ENCODE assay signal across 15 cellular contexts in genomic region chr1:29762635-29763034, GRCh38.
DNase-seq lines count a peak whose midpoint lies in the region; ATAC-seq, FAIRE-seq and TF ChIP-seq lines count a peak whose summit lies in the region.
"Had no signal": no experiment of that assay in that cellular context is flagged by ENCODE, and none has a peak within 500 bp of the region (broad histone marks: within the 10 kb centered on the region; RNA-seq: fewer than 3 reads in every experiment).

No MANE protein-coding gene starts in this region.

- intact Hi-C loops in colonic mucosa (cut with DNase I) (no loop called here), mucosa of descending colon (cut with DNase I, micrococcal nuclease) (no loop called here)

- H3K4me3 ChIP-seq in colonic mucosa: no peak overlapping the region
- H3K4me3 ChIP-seq in mucosa of descending colon: no peak overlapping the region
- no peak overlapping the region for H3K4me3 ChIP-seq in small intestine (ENCODE audit: low read depth in 1 of 2, low read length in 2 of 2)
- H3K4me3 ChIP-seq: BLaER1 treated with 17β-estradiol and CSF1 and Interleukin-3, amounts not matched to agents 10 nM and 100 nM had no signal

- H3K9me3 Mint-ChIP-seq in osteocyte (ENCODE audit: unreplicated experiment): peaks cover 9% of the 10 kb centered on the region
- H3K9me3 Mint-ChIP-seq: CD4-positive, alpha-beta T cell; HFFc6 had no signal

- H3K9me3 ChIP-seq in colonic mucosa (no peaks in the 10 kb centered on the region), mucosa of descending colon (no peaks in the 10 kb centered on the region), small intestine (ENCODE audit: control insufficient read depth, low read depth) (no peaks in the 10 kb centered on the region)

- peaks cover 10% of the 10 kb centered on the region for H3K27me3 Mint-ChIP-seq in osteocyte (ENCODE audit: unreplicated experiment)

- no peak for ATAC-seq in mucosa of descending colon

- H3K36me3 ChIP-seq in colonic mucosa (no peaks in the 10 kb centered on the region), mucosa of descending colon (ENCODE audit: low read depth) (no peaks in the 10 kb centered on the region), small intestine (ENCODE audit: control insufficient read depth in 2 of 2, insufficient read depth in 2 of 2, low read length in 2 of 2) (no peaks in the 10 kb centered on the region)
- H3K36me3 ChIP-seq: BLaER1 treated with 17β-estradiol and CSF1 and Interleukin-3, amounts not matched to agents 10 nM and 100 nM had no signal

- H3K27ac ChIP-seq in colonic mucosa (no peak overlapping the region), small intestine (ENCODE audit: low read depth in 1 of 2, low read length in 1 of 2) (no peak overlapping the region)
- H3K27ac ChIP-seq: BLaER1 treated with 17β-estradiol and CSF1 and Interleukin-3, amounts not matched to agents 10 nM and 100 nM had no signal

- H3K4me1 ChIP-seq in colonic mucosa (no peaks in the 10 kb centered on the region), mucosa of descending colon (ENCODE audit: low read depth) (peaks cover 2% of the 10 kb centered on the region), small intestine (ENCODE audit: control insufficient read depth in 2 of 2, insufficient read depth in 1 of 2, low read depth in 1 of 2, low read length in 1 of 2) (no peaks in the 10 kb centered on the region)

- H3K27me3 ChIP-seq in colonic mucosa (no peaks in the 10 kb centered on the region), small intestine (ENCODE audit: control insufficient read depth in 2 of 2, insufficient read depth in 2 of 2, low read length in 2 of 2) (peaks cover 0 to 8% of the 10 kb centered on the region in 2 donors)
- H3K27me3 ChIP-seq: BLaER1 treated with 17β-estradiol and CSF1 and Interleukin-3, amounts not matched to agents 10 nM and 100 nM had no signal

- H3K4me3 Mint-ChIP-seq in osteocyte (ENCODE audit: unreplicated experiment): no peak overlapping the region
- H3K4me3 Mint-ChIP-seq: CD4-positive, alpha-beta T cell; HFFc6 had no signal

- no peak for FAIRE-seq in small intestine (lab: Jason Lieb, UNC)
- FAIRE-seq: H1 had no signal

- no peak overlapping the region for H3K27ac Mint-ChIP-seq in osteocyte (ENCODE audit: unreplicated experiment)
- H3K27ac Mint-ChIP-seq: CD4-positive, alpha-beta T cell; HFFc6 had no signal

- no peak for TF ChIP-seq CTCF in colonic mucosa (IDR thresholded peaks at IDR 0.05)
- TF ChIP-seq CTCF in osteocyte (IDR thresholded peaks at IDR 0.05): no peak
- TF ChIP-seq CTCF in mucosa of descending colon (IDR thresholded peaks at IDR 0.05): no peak

- DNase-seq in activated CD8-positive, alpha-beta memory T cell treated with anti-CD3 and anti-CD28 coated beads for 24 hours: peak; percentile 37
- DNase-seq in activated CD8-positive, alpha-beta memory T cell treated with anti-CD3 and anti-CD28 coated beads, Interleukin-2, amount 50 U/mL, for 48 hours: no peak
- peak; percentile 3 for DNase-seq in colonic mucosa
- DNase-seq in osteocyte (ENCODE audit: extremely low spot score, unreplicated experiment): peak; percentile 59
- DNase-seq in mucosa of descending colon: no peak
- no peak for DNase-seq in globus pallidus (ENCODE audit: low spot score)
- DNase-seq in small intestine: no peak
- DNase-seq: ACHN; Calu3; CD4-positive, alpha-beta T cell; DMS 273 treated with DMSO at 0.1 percent for 48 hours; HCEC 1CT; HFFc6 had no signal

- H3K36me3 Mint-ChIP-seq in osteocyte (ENCODE audit: unreplicated experiment): no peaks in the 10 kb centered on the region

- no peaks in the 10 kb centered on the region for H3K4me1 Mint-ChIP-seq in osteocyte (ENCODE audit: unreplicated experiment)

- no peak overlapping the region for H3K9ac ChIP-seq in colonic mucosa (ENCODE audit: low read depth in 2 of 2, low read length in 2 of 2)
- H3K9ac ChIP-seq: BLaER1 treated with 17β-estradiol and CSF1 and Interleukin-3, amounts not matched to agents 10 nM and 100 nM had no signal

- 75 to 87% (median 85%) methylated on average over 3 of the region's 3 CpGs for WGBS in small intestine, 3 donors

Comparison
In these comparisons a context has a peak if more than half of its experiments do, and no peak if none do; other contexts are left out.
1. DNase-seq: peak in activated CD8-positive, alpha-beta memory T cell treated with anti-CD3 and anti-CD28 coated beads for 24 hours (single experiment), colonic mucosa (single experiment) and osteocyte (single experiment); none in activated CD8-positive, alpha-beta memory T cell treated with anti-CD3 and anti-CD28 coated beads, Interleukin-2, amount 50 U/mL, for 48 hours (single experiment), mucosa of descending colon (0 of 3), globus pallidus (single experiment) and small intestine (single experiment).